In genomic region chr1:164552463-164552862, GRCh38 we compare ENCODE assay signal across 7 cellular contexts. TPM values are rescaled to one million over a fixed set of nuclear protein-coding genes. Genes with fewer than 3 reads are reported as not detected.
"Had no signal": no experiment of that assay in that cellular context is flagged by ENCODE, and none has a peak within 500 bp of the region (broad histone marks: within the 10 kb centered on the region; RNA-seq: fewer than 3 reads in every experiment).

No MANE protein-coding gene starts in this region.

RNA-seq across cellular contexts. Expression of gene PBX1, which starts 6.5 kb away (rescaled TPM):
- total RNA-seq: activated B cell treated with CpG ODN at 0.5 μM for 24 hours; activated CD4-positive, alpha-beta T cell treated with anti-CD3 and anti-CD28 coated beads, Interleukin-2, amount 10 ng/mL, durations not matched to agents 24 days and 14 days; activated CD8-positive, alpha-beta memory T cell treated with anti-CD3 and anti-CD28 coated beads for 36 hours; activated CD8-positive, alpha-beta memory T cell treated with anti-CD3 and anti-CD28 coated beads, Interleukin-2, amount 10 ng/mL, durations not matched to agents 7 days and 5 days; activated CD8-positive, alpha-beta T cell treated with anti-CD3 and anti-CD28 coated beads for 36 hours; activated CD8-positive, alpha-beta T cell treated with anti-CD3 and anti-CD28 coated beads, Interleukin-2, amount 10 ng/mL, durations not matched to agents 7 days and 5 days; T-helper 2 cell treated with Interferon-gamma antibody and Interleukin-4, amounts not matched to agents 100 ng/mL and 5 ng/mL, for 36 hours had no signal
